7 cellular contexts compared by ENCODE assay signal in the genomic region with DNA sequence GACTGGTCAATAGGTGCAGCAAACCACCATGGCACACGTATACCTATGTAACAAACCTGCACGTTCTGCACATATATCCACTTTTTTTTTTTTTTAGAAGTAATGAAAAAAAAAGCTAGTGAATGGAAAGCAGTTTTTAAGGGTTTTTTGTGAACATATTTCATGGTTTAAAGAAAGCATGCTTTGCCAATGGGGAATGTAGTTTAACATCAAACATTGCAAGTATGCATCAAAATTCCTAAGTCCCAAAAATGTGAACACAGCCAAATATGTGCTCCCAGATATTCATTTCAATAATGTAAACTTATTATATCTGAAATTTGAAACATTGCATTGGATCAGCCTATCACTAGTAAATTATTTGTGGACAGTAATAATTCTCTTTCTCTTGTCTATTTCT.
"Had no signal": no experiment of that assay in that cellular context is flagged by ENCODE, and none has a peak within 500 bp of the region (broad histone marks: within the 10 kb centered on the region; RNA-seq: fewer than 3 reads in every experiment).

No MANE protein-coding gene starts in this region.

- DNase-seq: H9, HCEC 1CT, KG1 had no signal

- ATAC-seq: GM23338, HepG2, K562 had no signal

- H3K27ac ChIP-seq: HL-60 had no signal

- H3K4me3 ChIP-seq: GM23338, K562 had no signal

- H3K27ac Mint-ChIP-seq: GM23338, H9 had no signal
